In genomic region chrX:123450217-123450616, GRCh38 we compare ENCODE assay signal across 9 cellular contexts.
DNase-seq lines count a peak whose midpoint lies in the region; ATAC-seq and FAIRE-seq lines count a peak whose summit lies in the region.
"Had no signal": no experiment of that assay in that cellular context is flagged by ENCODE, and none has a peak within 500 bp of the region (broad histone marks: within the 10 kb centered on the region; RNA-seq: fewer than 3 reads in every experiment).

No MANE protein-coding gene starts in this region.

- peak; percentile 78 for FAIRE-seq in GM18507 (lab: Jason Lieb, UNC)

- DNase-seq in COLO829 (ENCODE audit: low spot score) (peak; percentile 12), GM18507 (ENCODE audit: extremely low spot score, insufficient read length, low read depth) (no peak), SW480 (ENCODE audit: low spot score) (peak; percentile 6), kidney tubule cell (ENCODE audit: low spot score) (peak; percentile 27), DMS79 treated with DMSO at 0.1 percent for 48 hours (lab: John Stamatoyannopoulos, UW) (no peak), posterior cingulate gyrus (no peak)
- no peak for DNase-seq in activated CD4-positive, alpha-beta T cell treated with anti-CD3 and anti-CD28 coated beads for 1 hour
- DNase-seq: central memory CD4-positive, alpha-beta T cell had no signal

- ATAC-seq in GM21576 (IDR thresholded peaks at IDR 0.05; ENCODE audit: unreplicated experiment) = no peak

- intact Hi-C loops in posterior cingulate gyrus (cut with DNase I) = no loop called here

Comparison
In these comparisons a context has a peak if more than half of its experiments do, and no peak if none do; other contexts are left out.
1. DNase-seq: peak in COLO829 (single experiment), SW480 (single experiment) and kidney tubule cell (single experiment); none in GM18507 (single experiment), DMS79 treated with DMSO at 0.1 percent for 48 hours (single experiment), activated CD4-positive, alpha-beta T cell treated with anti-CD3 and anti-CD28 coated beads for 1 hour (single experiment) and posterior cingulate gyrus (0 of 10).